ENCODE assay signal across 25 cellular contexts in genomic region chr20:40072907-40073306, GRCh38.
"Had no signal": no experiment of that assay in that cellular context is flagged by ENCODE, and none has a peak within 500 bp of the region (broad histone marks: within the 10 kb centered on the region; RNA-seq: fewer than 3 reads in every experiment).

No MANE protein-coding gene starts in this region.

- H3K36me3 ChIP-seq: ascending aorta, breast epithelium, cardiac muscle cell, colonic mucosa had no signal

- DNase-seq: activated CD4-positive, alpha-beta memory T cell treated with anti-CD3 and anti-CD28 coated beads, Interleukin-2, amount 10 ng/mL, durations not matched to agents 7 days and 5 days; activated CD4-positive, alpha-beta T cell treated with anti-CD3 and anti-CD28 coated beads for 1 hour; activated CD4-positive, alpha-beta T cell treated with anti-CD3 and anti-CD28 coated beads for 4 hours; activated CD4-positive, alpha-beta T cell treated with anti-CD3 and anti-CD28 coated beads, Interleukin-2, amount 10 ng/mL, durations not matched to agents 7 days and 5 days; activated CD4-positive, alpha-beta T cell treated with anti-CD3 and anti-CD28 coated beads, Interleukin-2, amount 50 U/mL, for 4 hours; activated CD8-positive, alpha-beta memory T cell treated with anti-CD3 and anti-CD28 coated beads, Interleukin-2, amount 50 U/mL, for 48 hours; activated gamma-delta T cell; activated naive CD4-positive, alpha-beta T cell; activated naive CD4-positive, alpha-beta T cell treated with anti-CD3 and anti-CD28 coated beads, Interleukin-2, amount 10 ng/mL, durations not matched to agents 7 days and 5 days; activated naive CD8-positive, alpha-beta T cell treated with anti-CD3 and anti-CD28 coated beads, Interleukin-2, amount 10 ng/mL, durations not matched to agents 7 days and 5 days; activated T-cell treated with anti-CD3 and anti-CD28 coated beads for 4 hours; activated T-cell treated with anti-CD3 and anti-CD28 coated beads, Interleukin-2, amount 50 U/mL, for 24 hours; activated T-cell treated with anti-CD3 and anti-CD28 coated beads, Interleukin-2, amount 50 U/mL, for 72 hours; central memory CD4-positive, alpha-beta T cell; cerebellar nuclear complex; colonic mucosa; effector CD8-positive, alpha-beta T cell; foreskin fibroblast; head of caudate nucleus; hippocampal formation had no signal

- H3K27ac ChIP-seq: ascending aorta, breast epithelium, cardiac muscle cell, colonic mucosa had no signal

- H3K9me3 ChIP-seq: colonic mucosa had no signal

- H3K4me1 ChIP-seq: ascending aorta, breast epithelium, colonic mucosa had no signal

- H3K4me3 ChIP-seq: ascending aorta, breast epithelium, cardiac muscle cell, colonic mucosa had no signal

- H3K27me3 ChIP-seq: ascending aorta, breast epithelium, cardiac muscle cell, colonic mucosa had no signal

- ATAC-seq: activated naive CD4-positive, alpha-beta T cell treated with anti-CD3 and anti-CD28 coated beads, Interleukin-2, amount 50 U/mL, for 72 hours; activated T-cell treated with anti-CD3 and anti-CD28 coated beads, Interleukin-2, amount 50 U/mL, for 72 hours; esophagus mucosa had no signal
